Comparison of ENCODE assay signal across 14 cellular contexts in genomic region chr2:127913808-127914457, GRCh38.
"Had no signal": no experiment of that assay in that cellular context is flagged by ENCODE, and none has a peak within 500 bp of the region (broad histone marks: within the 10 kb centered on the region; RNA-seq: fewer than 3 reads in every experiment).

No MANE protein-coding gene starts in this region.

- H3K4me3 ChIP-seq: adrenal gland, prostate gland, skin epidermis had no signal

- H3K4me1 ChIP-seq: adrenal gland, foreskin keratinocyte, prostate gland had no signal

- H3K27me3 ChIP-seq: adrenal gland, foreskin keratinocyte had no signal

- H3K27ac ChIP-seq: adrenal gland, foreskin keratinocyte, prostate gland, skin epidermis had no signal

- DNase-seq: activated CD4-positive, alpha-beta T cell treated with anti-CD3 and anti-CD28 coated beads, Interleukin-2, amount 50 U/mL, for 4 hours; activated CD4-positive, CD25-positive, alpha-beta regulatory T cell treated with anti-CD3 and anti-CD28 coated beads, Interleukin-2, amount 50 U/mL, for 72 hours; adrenal gland; central memory CD4-positive, alpha-beta T cell; cortex of kidney; effector CD4-positive, alpha-beta T cell; left ventricle myocardium superior; mesenchymal stem cell; right cardiac atrium; stimulated activated CD4-positive, alpha-beta T cell treated with anti-CD3 and anti-CD28 coated beads, Interleukin-4, amount 100 ng/mL, for 24 hours; stimulated activated naive CD8-positive, alpha-beta T cell treated with anti-CD3 and anti-CD28 coated beads, Interleukin-15, Interleukin-2, amounts not matched to agents 100 U/mL and 50 U/mL, for 24 hours had no signal

- H3K36me3 ChIP-seq: adrenal gland, prostate gland had no signal

- H3K9me3 ChIP-seq: adrenal gland, prostate gland had no signal

- ATAC-seq: foreskin keratinocyte; left ventricle myocardium superior; right cardiac atrium; stimulated activated naive CD8-positive, alpha-beta T cell treated with anti-CD3 and anti-CD28 coated beads, Interleukin-15, Interleukin-2, amounts not matched to agents 100 U/mL and 50 U/mL, for 24 hours had no signal
